Comparison of ENCODE assay signal across 8 cellular contexts in the genomic region with DNA sequence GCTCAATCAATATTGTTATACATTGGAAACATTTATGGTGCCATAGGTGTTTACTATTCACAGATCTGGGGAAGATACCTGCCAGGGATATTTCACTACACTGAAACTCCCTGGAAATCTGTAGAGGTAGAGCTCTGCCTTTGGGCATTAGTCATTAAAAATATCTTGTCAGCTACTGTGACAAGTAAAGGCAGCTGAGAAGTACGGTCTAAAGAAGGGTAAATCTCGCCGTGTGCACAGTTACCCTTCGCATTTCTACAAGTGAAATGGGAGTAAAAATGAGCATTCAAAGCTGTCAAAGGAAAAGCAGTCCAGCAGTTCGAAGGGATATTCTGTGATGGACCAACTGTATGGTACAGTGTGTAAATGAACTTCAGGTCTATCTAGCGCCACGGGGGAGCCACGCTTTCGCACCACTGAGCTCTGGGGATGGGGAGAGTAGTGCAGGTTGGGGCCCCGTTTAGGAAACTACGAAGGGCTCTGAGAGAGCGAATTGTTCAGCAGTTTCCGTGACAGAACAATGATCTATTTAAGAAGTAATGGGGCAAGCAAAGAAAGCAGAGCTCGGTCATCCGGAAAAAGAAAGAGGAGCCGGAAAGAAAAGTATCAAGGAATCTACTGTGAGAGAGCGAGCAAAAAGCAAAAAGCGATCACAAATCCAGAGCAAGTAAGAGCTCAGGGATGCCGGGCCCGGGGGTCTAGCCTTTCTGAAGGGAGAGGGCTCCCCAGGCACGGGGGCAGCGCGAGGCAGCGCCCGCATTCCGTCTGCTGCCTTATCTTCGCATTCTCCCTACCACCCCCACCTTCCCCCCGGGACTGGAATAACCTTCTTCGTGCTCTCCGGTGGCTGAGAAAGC. TPM values are rescaled to one million over a fixed set of nuclear protein-coding genes. Genes with fewer than 3 reads are reported as not detected.
DNase-seq lines count a peak whose midpoint lies in the region; ATAC-seq, FAIRE-seq and TF ChIP-seq lines count a peak whose summit lies in the region.

No MANE protein-coding gene starts in this region.

- FAIRE-seq in GM12892 (lab: Jason Lieb, UNC) (peak; percentile 64), bronchial epithelial cell (lab: Jason Lieb, UNC) (no peak), keratinocyte (lab: Jason Lieb, UNC) (no peak)

- H3K79me2 ChIP-seq in keratinocyte (ENCODE audit: control insufficient read depth, insufficient read depth, low read length), result peaks cover 38% of the 10 kb centered on the region

- peak overlapping the region; percentile 99 for H3K4me3 Mint-ChIP-seq in T-helper 17 cell

- peak overlapping the region; percentile 97 for H2AFZ ChIP-seq in keratinocyte (ENCODE audit: control insufficient read depth, low read length)

- peak overlapping the region; percentile 87 for H3K27ac ChIP-seq in keratinocyte (ENCODE audit: control insufficient read depth, insufficient read depth, low read length)

- H3K4me1 Mint-ChIP-seq in T-helper 17 cell, result peaks cover 39% of the 10 kb centered on the region

- H3K4me1 ChIP-seq in keratinocyte (ENCODE audit: control insufficient read depth, extremely low read depth, insufficient read depth, low read length), result peaks cover 23% of the 10 kb centered on the region

- no peak for TF ChIP-seq POLR2A in GM12892 (IDR thresholded peaks at IDR 0.05; ENCODE audit: low read depth, low read length)

- ATAC-seq in HG03460 (IDR thresholded peaks at IDR 0.05; ENCODE audit: unreplicated experiment), result peak; percentile 29
- ATAC-seq in T-helper 17 cell, result peak; percentile 17
- ATAC-seq in HG02973 (IDR thresholded peaks at IDR 0.05; ENCODE audit: unreplicated experiment), result no peak
- no peak for ATAC-seq in GM18520 (IDR thresholded peaks at IDR 0.05; ENCODE audit: unreplicated experiment)

- DNase-seq in GM12892 (ENCODE audit: insufficient read length), result peak; percentile 10
- DNase-seq in T-helper 17 cell, result peak in 1 of 3 donors; percentile 13
- DNase-seq in bronchial epithelial cell (ENCODE audit: low read depth), result peak; percentile 27
- DNase-seq in keratinocyte (ENCODE audit: low read depth, low spot score), result no peak
- peak; percentile 6 for DNase-seq in stimulated activated CD4-positive, alpha-beta T cell treated with anti-CD3 and anti-CD28 coated beads, Interleukin-12 subunit alpha, Interleukin-12 subunit beta, amount 100 ng/mL, for 4 hours

- dilution Hi-C loops in keratinocyte (cut with MboI; ENCODE audit: extremely low pct_ligation_motif_present, low sequenced_read_pairs), result no loop called here

- peak overlapping the region; percentile 98 for H3K4me2 ChIP-seq in keratinocyte (ENCODE audit: control insufficient read depth, extremely low read depth, insufficient read depth, low read depth, low read length)

- H3K9ac ChIP-seq in keratinocyte (ENCODE audit: control insufficient read depth, extremely low read depth, insufficient read depth, low read length), result peak overlapping the region; percentile 83

- no peak for TF ChIP-seq CTCF in bronchial epithelial cell (IDR thresholded peaks at IDR 0.05; ENCODE audit: insufficient read depth, low read length, severe bottlenecking)
- no peak for TF ChIP-seq CTCF in keratinocyte (optimal IDR thresholded peaks at IDR 0.05 in 1 of 3, IDR thresholded peaks at IDR 0.05 in 1 of 3, conservative IDR thresholded peaks at IDR 0.05 in 1 of 3; ENCODE audit: extremely low read depth in 1 of 3, insufficient read depth in 2 of 3, low read length in 3 of 3)

- peak overlapping the region; percentile 74 for H3K4me3 ChIP-seq in bronchial epithelial cell (ENCODE audit: low read depth, low read length)
- H3K4me3 ChIP-seq in keratinocyte (ENCODE audit: control insufficient read depth in 2 of 3, extremely low read depth in 1 of 3, insufficient read depth in 2 of 3, low read depth in 1 of 3, low read length in 3 of 3), result peak overlapping the region; percentile 75 to 94 (median 90)

- H3K27me3 ChIP-seq in bronchial epithelial cell (ENCODE audit: control insufficient read depth, insufficient read depth, low read length) (no peaks in the 10 kb centered on the region), keratinocyte (ENCODE audit: control insufficient read depth, extremely low read depth, insufficient read depth, low read length) (no peaks in the 10 kb centered on the region)

- no peaks in the 10 kb centered on the region for H3K27me3 Mint-ChIP-seq in T-helper 17 cell

- H3K36me3 ChIP-seq in bronchial epithelial cell (ENCODE audit: control insufficient read depth, insufficient read depth, low read length) (peaks cover 2% of the 10 kb centered on the region), keratinocyte (ENCODE audit: control insufficient read depth in 2 of 2, extremely low read depth in 1 of 2, insufficient read depth in 2 of 2, low read length in 2 of 2) (no peaks in the 10 kb centered on the region)

- H3K27ac Mint-ChIP-seq in T-helper 17 cell, result peak overlapping the region; percentile 98

- H3K9me1 ChIP-seq in keratinocyte (ENCODE audit: control insufficient read depth, extremely low read depth, insufficient read depth, low read length), result peaks cover 2% of the 10 kb centered on the region

- H3K9me3 ChIP-seq in T-helper 17 cell (ENCODE audit: control insufficient read depth, low read length, poor library complexity, severe bottlenecking) (no peaks in the 10 kb centered on the region), keratinocyte (ENCODE audit: control insufficient read depth, low read depth, low read length) (no peaks in the 10 kb centered on the region)

- peaks cover 4% of the 10 kb centered on the region for H3K36me3 Mint-ChIP-seq in T-helper 17 cell (ENCODE audit: low read depth)

- H4K20me1 ChIP-seq in keratinocyte (ENCODE audit: control insufficient read depth, extremely low read depth, insufficient read depth, low read length), result no peaks in the 10 kb centered on the region

RNA-seq across cellular contexts. Expression of gene TIGD4, which starts 0.6 kb away (rescaled TPM):
- polyA plus RNA-seq in GM12892 (2012; ENCODE audit: missing spikeins), result 0.49 TPM
- under 1 TPM; 0.13 to 0.40 TPM for total RNA-seq in T-helper 17 cell
- total RNA-seq in bronchial epithelial cell, result under 0.01 and 0.38 TPM in 2 replicates
- polyA plus RNA-seq in keratinocyte, result 0.10 to 0.21 TPM (median 0.12 TPM) in 3 replicates
- 0.17 TPM for polyA plus RNA-seq in keratinocyte (2011; ENCODE audit: low read depth)
- 0.06 and 0.13 TPM in 2 replicates for polyA plus RNA-seq in keratinocyte (2011; cell fraction: cytosol; rRNA removed)
- polyA plus RNA-seq in keratinocyte (2011; cell fraction: nucleus; rRNA removed), result 0.23 and 0.27 TPM in 2 replicates
- 0.08 and 0.18 TPM in 2 replicates for polyA plus RNA-seq in keratinocyte (2012; ENCODE audit: low replicate concordance)
- 0.06 to 0.20 TPM in 2 of 3 replicates, not detected in the other for polyA minus RNA-seq in keratinocyte
- not detected for polyA minus RNA-seq in keratinocyte (2011; cell fraction: cytosol; rRNA and poly(A)+ RNA removed)
- polyA minus RNA-seq in keratinocyte (2011; cell fraction: nucleus; rRNA and poly(A)+ RNA removed), result 0.39 TPM in 1 of 2 replicates, not detected in the other

RNA-seq across cellular contexts. Expression of gene ARFIP1, which starts 0.9 kb away (rescaled TPM):
- polyA plus RNA-seq in GM12892 (2012; ENCODE audit: missing spikeins), result 11.7 TPM
- total RNA-seq in T-helper 17 cell, result 10 to 100 TPM in 1 of 2 donors, 1 to 10 TPM in 1; 6.1 to 14.3 TPM
- total RNA-seq in bronchial epithelial cell, result 35.8 and 41.7 TPM in 2 replicates
- polyA plus RNA-seq in keratinocyte, result 23.5 to 44.4 TPM (median 28.2 TPM) in 3 replicates
- polyA plus RNA-seq in keratinocyte (2011; ENCODE audit: low read depth), result 13.7 TPM
- 18.6 and 35.5 TPM in 2 replicates for polyA plus RNA-seq in keratinocyte (2011; cell fraction: cytosol; rRNA removed)
- 34.0 and 42.9 TPM in 2 replicates for polyA plus RNA-seq in keratinocyte (2011; cell fraction: nucleus; rRNA removed)
- polyA plus RNA-seq in keratinocyte (2012; ENCODE audit: low replicate concordance), result 22.1 and 24.0 TPM in 2 replicates
- 5.1 to 23.7 TPM (median 18.7 TPM) in 3 replicates for polyA minus RNA-seq in keratinocyte
- polyA minus RNA-seq in keratinocyte (2011; cell fraction: cytosol; rRNA and poly(A)+ RNA removed), result 25.3 TPM
- polyA minus RNA-seq in keratinocyte (2011; cell fraction: nucleus; rRNA and poly(A)+ RNA removed), result 20.8 and 45.2 TPM in 2 replicates

Comparison
In these comparisons a context has a peak if more than half of its experiments do, and no peak if none do; other contexts are left out.
1. ATAC-seq: peak in HG03460 (single experiment) and T-helper 17 cell (single experiment); none in HG02973 (single experiment) and GM18520 (single experiment).